In the genomic region with DNA sequence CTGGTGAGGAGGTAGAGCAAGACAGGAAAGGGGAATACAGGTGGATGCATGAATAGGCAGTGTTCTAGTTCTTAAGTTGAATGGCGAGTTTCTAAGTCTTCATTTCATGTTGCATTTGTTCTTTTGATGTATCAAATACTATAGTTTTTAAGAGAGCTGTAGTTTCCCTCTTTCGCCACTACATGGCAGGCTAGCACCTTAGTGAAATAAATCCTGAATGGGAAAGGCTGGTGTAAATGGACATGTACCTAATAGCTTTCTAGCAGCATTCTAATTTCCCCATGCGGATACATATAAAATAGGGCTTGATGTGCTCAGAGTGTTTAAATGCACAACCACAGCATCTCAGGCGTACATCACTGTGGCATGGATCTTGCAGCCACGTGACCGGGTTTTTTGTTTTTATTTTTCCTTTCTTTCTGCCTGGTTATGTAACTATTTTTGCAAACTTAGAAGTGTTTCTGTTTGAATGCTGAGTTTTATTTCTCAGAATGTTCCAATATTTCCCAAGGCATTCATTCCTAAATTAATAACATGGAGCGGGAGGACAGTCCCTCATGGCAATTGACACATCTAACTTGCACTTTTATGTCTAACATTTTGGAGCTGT, we compare ENCODE assay signal across 8 cellular contexts. TPM values are rescaled to one million over a fixed set of nuclear protein-coding genes. Genes with fewer than 3 reads are reported as not detected.
DNase-seq lines count a peak whose midpoint lies in the region; ATAC-seq and TF ChIP-seq lines count a peak whose summit lies in the region.

No MANE protein-coding gene starts in this region.

- no peaks in the 10 kb centered on the region for H3K4me1 ChIP-seq in CD8-positive, alpha-beta T cell (ENCODE audit: insufficient read depth, low read length)
- peaks cover 20 to 25% of the 10 kb centered on the region in 2 experiments for H3K4me1 ChIP-seq in neutrophil (ENCODE audit: control insufficient read depth in 1 of 2, insufficient read depth in 1 of 2, low read depth in 1 of 2, low read length in 1 of 2)

- POLR2A ChIA-PET in CD8-positive, alpha-beta T cell (lab: Charles Lee), result interaction anchor here (0.7 to 1.6 kb wide), 3 partner anchors 15 to 53 kb away, joined by 4 to 12 read pairs (median 6); a partner anchor contains a TSS

- no peaks in the 10 kb centered on the region for H3K36me3 Mint-ChIP-seq in CD8-positive, alpha-beta T cell

- no peak overlapping the region for H3K4me3 Mint-ChIP-seq in CD8-positive, alpha-beta T cell

- CTCF ChIA-PET in CD8-positive, alpha-beta T cell (lab: Charles Lee), result interaction anchor here (0.7 to 4.2 kb wide), 39 partner anchors 8 to 421 kb away, joined by 3 to 43 read pairs (median 4); a partner anchor contains a TSS

- peaks cover 8% of the 10 kb centered on the region for H3K4me1 Mint-ChIP-seq in CD8-positive, alpha-beta T cell (ENCODE audit: low read depth)

- DNase-seq in CD8-positive, alpha-beta T cell, result peak in 4 of 7 experiments; percentile 9 to 39 (median 35)
- DNase-seq in H7, result peak; percentile 67
- DNase-seq in NCI-H345 treated with DMSO at 0.1 percent for 48 hours (lab: John Stamatoyannopoulos, UW; ENCODE audit: unreplicated experiment), result peak; percentile 52
- DNase-seq in fibroblast of peridontal ligament (ENCODE audit: extremely low read depth), result peak; percentile 89
- no peak for DNase-seq in HK-2 (ENCODE audit: unreplicated experiment)

- no peak overlapping the region for H3K27ac ChIP-seq in CD8-positive, alpha-beta T cell (ENCODE audit: low read depth, low read length)
- H3K27ac ChIP-seq in neutrophil, result no peak overlapping the region

- ATAC-seq in CD8-positive, alpha-beta T cell, result peak; percentile 80
- ATAC-seq in GM18502 (IDR thresholded peaks at IDR 0.05; ENCODE audit: poor library complexity, unreplicated experiment), result no peak

- no peaks in the 10 kb centered on the region for H3K9me3 Mint-ChIP-seq in CD8-positive, alpha-beta T cell

- H3K27ac Mint-ChIP-seq in CD8-positive, alpha-beta T cell, result no peak overlapping the region

- intact Hi-C loops in CD8-positive, alpha-beta T cell (cut with DNase I, micrococcal nuclease), result loop anchor here (1.0 to 5.0 kb wide), 4 partner anchors 53 to 421 kb away; no protein-coding TSS in a partner anchor

- peak; percentile 95 for TF ChIP-seq CTCF in CD8-positive, alpha-beta T cell (IDR thresholded peaks at IDR 0.05)
- TF ChIP-seq CTCF in WI38 (IDR thresholded peaks at IDR 0.05; ENCODE audit: low read depth, low read length), result peak; percentile 70
- peak; percentile 71 for TF ChIP-seq CTCF in neutrophil (IDR thresholded peaks at IDR 0.05)

- H3K9me3 ChIP-seq in CD8-positive, alpha-beta T cell (ENCODE audit: low read length), result no peaks in the 10 kb centered on the region
- no peaks in the 10 kb centered on the region for H3K9me3 ChIP-seq in neutrophil

- H3K27me3 Mint-ChIP-seq in CD8-positive, alpha-beta T cell (ENCODE audit: low read depth), result peaks cover 6% of the 10 kb centered on the region

- no peak overlapping the region for H3K4me3 ChIP-seq in CD8-positive, alpha-beta T cell (ENCODE audit: low read depth, low read length)
- H3K4me3 ChIP-seq in H7 (ENCODE audit: insufficient read depth, low read depth, low read length) (no peak overlapping the region), WI38 (ENCODE audit: low read depth, low read length) (no peak overlapping the region), neutrophil (ENCODE audit: low read depth in 1 of 2, low read length in 1 of 2) (no peak overlapping the region)

- H3K27me3 ChIP-seq in CD8-positive, alpha-beta T cell (ENCODE audit: insufficient read depth, low read length), result no peaks in the 10 kb centered on the region
- H3K27me3 ChIP-seq in H7 (ENCODE audit: control insufficient read depth, insufficient read depth, low read length) (no peaks in the 10 kb centered on the region), neutrophil (no peaks in the 10 kb centered on the region)

- H3K36me3 ChIP-seq in CD8-positive, alpha-beta T cell (ENCODE audit: insufficient read depth, low read length), result no peaks in the 10 kb centered on the region
- H3K36me3 ChIP-seq in H7 (replicated peaks; ENCODE audit: control insufficient read depth, insufficient read depth, low read length) (no peaks in the 10 kb centered on the region), neutrophil (no peaks in the 10 kb centered on the region)

RNA-seq across cellular contexts. Expression of a gene that starts 23.5 kb away (rescaled TPM):
- 1 to 10 TPM; 7.6 to 7.9 TPM for total RNA-seq in CD8-positive, alpha-beta T cell
- 32.5 and 33.7 TPM in 2 replicates for total RNA-seq in H7 (2014; rRNA removed; shearing (Covaris generic))

RNA-seq across cellular contexts. Expression of a gene that starts 24.5 kb away (rescaled TPM):
- 10 to 100 TPM; 89.7 to 90.6 TPM for total RNA-seq in CD8-positive, alpha-beta T cell
- total RNA-seq in H7 (2014; rRNA removed; shearing (Covaris generic)), result 78.4 and 91.7 TPM in 2 replicates

RNA-seq across cellular contexts. Expression of a gene that starts 47.9 kb away (rescaled TPM):
- total RNA-seq in CD8-positive, alpha-beta T cell, result under 1 TPM; 0.68 to 1.00 TPM
- 5.6 and 7.4 TPM in 2 replicates for total RNA-seq in H7 (2014; rRNA removed; shearing (Covaris generic))
